13 cellular contexts compared by ENCODE assay signal in the genomic region with DNA sequence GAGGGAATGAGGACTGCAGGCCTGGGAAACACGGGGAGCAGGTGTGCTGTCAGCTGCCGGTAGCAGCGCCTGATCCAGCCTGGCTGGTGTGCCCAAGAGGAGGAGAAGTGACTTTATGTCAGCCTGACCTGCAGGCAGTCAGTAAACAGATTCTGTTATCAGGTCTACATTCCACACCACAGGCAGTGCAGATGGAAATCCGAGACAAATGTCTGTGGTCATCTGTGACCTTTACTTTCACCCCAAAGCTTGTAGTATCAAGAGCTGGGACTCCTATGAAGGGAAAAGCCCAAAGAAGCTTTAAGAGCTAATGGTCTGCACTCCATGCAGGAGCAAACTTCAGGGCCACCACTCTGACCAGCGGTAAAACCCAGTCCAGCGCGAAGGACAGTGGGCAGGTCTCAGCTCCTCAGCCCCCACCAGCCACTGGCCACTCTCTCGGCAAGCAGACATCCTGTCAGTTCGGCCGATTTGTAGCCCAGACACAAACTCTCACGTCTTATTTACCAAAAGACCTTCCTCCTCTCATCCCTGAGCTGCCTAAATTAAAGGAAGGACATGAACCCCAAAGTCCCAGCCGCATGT. TPM values are rescaled to one million over a fixed set of nuclear protein-coding genes. Genes with fewer than 3 reads are reported as not detected.
DNase-seq lines count a peak whose midpoint lies in the region; ATAC-seq lines count a peak whose summit lies in the region.
"Had no signal": no experiment of that assay in that cellular context is flagged by ENCODE, and none has a peak within 500 bp of the region (broad histone marks: within the 10 kb centered on the region; RNA-seq: fewer than 3 reads in every experiment).

No MANE protein-coding gene starts in this region.

- peak overlapping the region; percentile 58 for H3K27ac Mint-ChIP-seq in activated T-helper 17 cell treated with anti-CD3 and anti-CD28 coated beads, Interleukin-2, amount 50 U/mL, for 72 hours
- H3K27ac Mint-ChIP-seq in immature natural killer cell: peak overlapping the region; percentile 61 to 85 (median 78)
- peak overlapping the region; percentile 84 for H3K27ac Mint-ChIP-seq in stimulated activated effector memory CD8-positive, alpha-beta T cell treated with anti-CD3 and anti-CD28 coated beads, Interleukin-12 subunit alpha, Interleukin-12 subunit beta, amount 100 ng/mL, for 72 hours

- H3K36me3 Mint-ChIP-seq in activated T-helper 17 cell treated with anti-CD3 and anti-CD28 coated beads, Interleukin-2, amount 50 U/mL, for 72 hours (ENCODE audit: low read depth): peaks cover 10% of the 10 kb centered on the region
- H3K36me3 Mint-ChIP-seq in immature natural killer cell: no peaks in the 10 kb centered on the region
- H3K36me3 Mint-ChIP-seq in stimulated activated effector memory CD8-positive, alpha-beta T cell treated with anti-CD3 and anti-CD28 coated beads, Interleukin-12 subunit alpha, Interleukin-12 subunit beta, amount 100 ng/mL, for 72 hours: peaks cover 6% of the 10 kb centered on the region
- H3K36me3 Mint-ChIP-seq: activated naive CD8-positive, alpha-beta T cell had no signal

- H3K4me1 Mint-ChIP-seq in activated T-helper 17 cell treated with anti-CD3 and anti-CD28 coated beads, Interleukin-2, amount 50 U/mL, for 72 hours: peaks cover 32% of the 10 kb centered on the region
- H3K4me1 Mint-ChIP-seq in immature natural killer cell: peaks cover 76 to 96% of the 10 kb centered on the region in 2 donors
- peaks cover 80% of the 10 kb centered on the region for H3K4me1 Mint-ChIP-seq in stimulated activated effector memory CD8-positive, alpha-beta T cell treated with anti-CD3 and anti-CD28 coated beads, Interleukin-12 subunit alpha, Interleukin-12 subunit beta, amount 100 ng/mL, for 72 hours

- no peaks in the 10 kb centered on the region for H3K27me3 Mint-ChIP-seq in activated T-helper 17 cell treated with anti-CD3 and anti-CD28 coated beads, Interleukin-2, amount 50 U/mL, for 72 hours
- H3K27me3 Mint-ChIP-seq in immature natural killer cell (ENCODE audit: low read depth in 3 of 3): peaks cover 0 to 2% (median 0%) of the 10 kb centered on the region in 3 donors
- H3K27me3 Mint-ChIP-seq: activated naive CD8-positive, alpha-beta T cell had no signal

- no peaks in the 10 kb centered on the region for H3K9me3 Mint-ChIP-seq in activated T-helper 17 cell treated with anti-CD3 and anti-CD28 coated beads, Interleukin-2, amount 50 U/mL, for 72 hours
- no peaks in the 10 kb centered on the region for H3K9me3 Mint-ChIP-seq in immature natural killer cell
- no peaks in the 10 kb centered on the region for H3K9me3 Mint-ChIP-seq in stimulated activated effector memory CD8-positive, alpha-beta T cell treated with anti-CD3 and anti-CD28 coated beads, Interleukin-12 subunit alpha, Interleukin-12 subunit beta, amount 100 ng/mL, for 72 hours

- no peak for ATAC-seq in activated T-helper 17 cell treated with anti-CD3 and anti-CD28 coated beads, Interleukin-2, amount 50 U/mL, for 72 hours (replicated peaks)
- ATAC-seq in stimulated activated effector memory CD8-positive, alpha-beta T cell treated with anti-CD3 and anti-CD28 coated beads, Interleukin-12 subunit alpha, Interleukin-12 subunit beta, amount 100 ng/mL, for 72 hours: no peak
- ATAC-seq in GM18498 (IDR thresholded peaks at IDR 0.05; ENCODE audit: unreplicated experiment): no peak

- DNase-seq in HuH-7.5 (ENCODE audit: low spot score): peak; percentile 94
- DNase-seq in immature natural killer cell: no peak
- no peak for DNase-seq in stimulated activated effector memory CD8-positive, alpha-beta T cell treated with anti-CD3 and anti-CD28 coated beads, Interleukin-12 subunit alpha, Interleukin-12 subunit beta, amount 100 ng/mL, for 72 hours (ENCODE audit: low spot score in 2 of 2)
- no peak for DNase-seq in activated CD4-positive, alpha-beta T cell treated with anti-CD3 and anti-CD28 coated beads for 4 hours
- no peak for DNase-seq in NCI-H345 (lab: John Stamatoyannopoulos, UW)
- DNase-seq: activated CD4-positive, alpha-beta T cell treated with anti-CD3 and anti-CD28 coated beads, Interleukin-2, amount 50 U/mL, for 48 hours; DMS79 treated with DMSO at 0.1 percent for 48 hours; stimulated activated CD4-positive, alpha-beta T cell treated with anti-CD3 and anti-CD28 coated beads, Interleukin-4, amount 100 ng/mL, for 4 hours had no signal

- no peak overlapping the region for H3K4me3 Mint-ChIP-seq in activated T-helper 17 cell treated with anti-CD3 and anti-CD28 coated beads, Interleukin-2, amount 50 U/mL, for 72 hours
- H3K4me3 Mint-ChIP-seq in immature natural killer cell: peak overlapping the region in 3 of 5 donors; percentile 4 to 73 (median 53)
- H3K4me3 Mint-ChIP-seq in stimulated activated effector memory CD8-positive, alpha-beta T cell treated with anti-CD3 and anti-CD28 coated beads, Interleukin-12 subunit alpha, Interleukin-12 subunit beta, amount 100 ng/mL, for 72 hours: no peak overlapping the region
- H3K4me3 Mint-ChIP-seq: activated naive CD8-positive, alpha-beta T cell had no signal

RNA-seq across cellular contexts. Expression of a gene that starts 7.7 kb away (rescaled TPM):
- 10 to 100 TPM; 35.6 to 45.0 TPM for total RNA-seq in activated T-helper 17 cell treated with anti-CD3 and anti-CD28 coated beads, Interleukin-2, amount 50 U/mL, for 72 hours
- 10 to 100 TPM; 14.5 to 28.8 (median 16.4) TPM for polyA plus RNA-seq in immature natural killer cell

RNA-seq across cellular contexts. Expression of a gene that starts 31.9 kb away (rescaled TPM):
- not detected for total RNA-seq in activated T-helper 17 cell treated with anti-CD3 and anti-CD28 coated beads, Interleukin-2, amount 50 U/mL, for 72 hours
- under 1 TPM in 1 of 3 donors, not detected in 2; 0.25 TPM for polyA plus RNA-seq in immature natural killer cell
- total RNA-seq: NCI-H460, temporal lobe had no signal

RNA-seq across cellular contexts. Expression of a gene that starts 32.1 kb away (rescaled TPM):
- total RNA-seq in activated T-helper 17 cell treated with anti-CD3 and anti-CD28 coated beads, Interleukin-2, amount 50 U/mL, for 72 hours: 1 to 10 TPM; 4.0 to 4.2 TPM
- polyA plus RNA-seq in immature natural killer cell: 1 to 10 TPM in 1 of 3 donors, under 1 TPM in 1, not detected in 1; 0.80 to 1.2 TPM

Comparison
In these comparisons a context has a peak if more than half of its experiments do, and no peak if none do; other contexts are left out.
1. H3K4me3 Mint-ChIP-seq: peak in immature natural killer cell (3 of 5); none in activated T-helper 17 cell treated with anti-CD3 and anti-CD28 coated beads, Interleukin-2, amount 50 U/mL, for 72 hours (single experiment) and stimulated activated effector memory CD8-positive, alpha-beta T cell treated with anti-CD3 and anti-CD28 coated beads, Interleukin-12 subunit alpha, Interleukin-12 subunit beta, amount 100 ng/mL, for 72 hours (single experiment).
2. Peak in every context shown above with its lines, with median percentiles within 50 percentile points of each other: H3K27ac Mint-ChIP-seq.